In genomic region chr18:25350561-25351201, GRCh38 we compare ENCODE assay signal across 8 cellular contexts. TPM values are rescaled to one million over a fixed set of nuclear protein-coding genes. Genes with fewer than 3 reads are reported as not detected.
DNase-seq lines count a peak whose midpoint lies in the region; ATAC-seq, FAIRE-seq and TF ChIP-seq lines count a peak whose summit lies in the region.

No MANE protein-coding gene starts in this region.

- H3K9ac ChIP-seq in Karpas-422 (ENCODE audit: low read length), result no peak overlapping the region

- no peaks in the 10 kb centered on the region for H3K79me2 ChIP-seq in Karpas-422 (ENCODE audit: low read length)

- peak overlapping the region; percentile 97 for H3K4me2 ChIP-seq in A549
- peak overlapping the region; percentile 66 for H3K4me2 ChIP-seq in Karpas-422 (ENCODE audit: low read depth, low read length, poor library complexity, severe bottlenecking)

- DNase-seq in A549 (ENCODE audit: low read depth in 1 of 2, low spot score in 1 of 2), result no peak
- peak; percentile 48 for DNase-seq in GM12865 (ENCODE audit: low read depth)
- peak; percentile 4 for DNase-seq in Karpas-422
- DNase-seq in amniotic stem cell (lab: John Stamatoyannopoulos, UW), result peak; percentile 13
- peak; percentile 76 for DNase-seq in left ventricle myocardium superior
- peak; percentile 53 for DNase-seq in pons (ENCODE audit: low spot score)
- no peak for DNase-seq in NCI-H1048 (lab: John Stamatoyannopoulos, UW)
- DNase-seq in stimulated activated CD4-positive, alpha-beta T cell treated with anti-CD3 and anti-CD28 coated beads, Interleukin-2, amount 100 ng/mL, for 48 hours, result no peak

- no peaks in the 10 kb centered on the region for H3K27me3 ChIP-seq in Karpas-422 (ENCODE audit: low read length)

- WGBS in A549 (ENCODE audit: missing lambda C conversion rate), result 1% methylated on average over 12 of the region's 73 CpGs

- TF ChIP-seq RAD21 in A549 (conservative IDR thresholded peaks at IDR 0.05 in 1 of 2, IDR thresholded peaks at IDR 0.05 in 1 of 2), result no peak

- H3K4me1 ChIP-seq in A549 (peaks cover 16% of the 10 kb centered on the region; the same call in 2 of the 3 replicates), Karpas-422 (ENCODE audit: low read length) (peaks cover 7% of the 10 kb centered on the region)

- H3K9me2 ChIP-seq in Karpas-422 (replicated peaks; ENCODE audit: insufficient read depth, low read length), result no peaks in the 10 kb centered on the region

- H4K20me1 ChIP-seq in Karpas-422 (ENCODE audit: insufficient read depth, low read depth, low read length), result no peaks in the 10 kb centered on the region

- H3K36me3 ChIP-seq in Karpas-422 (ENCODE audit: insufficient read depth, low read length), result no peaks in the 10 kb centered on the region

- TF ChIP-seq CTCF in A549 (IDR thresholded peaks at IDR 0.05) (no peak), GM12865 (IDR thresholded peaks at IDR 0.05; ENCODE audit: insufficient read depth, low read depth, low read length, missing control alignments) (no peak)

- no peak for TF ChIP-seq EP300 in A549 (IDR thresholded peaks at IDR 0.05)

- ATAC-seq in A549 (no peak; a peak in 1 of 6 replicates), left ventricle myocardium superior (peak; percentile 67)

- TF ChIP-seq POLR2A in A549 (IDR thresholded peaks at IDR 0.05; ENCODE audit: low read length), result no peak

- H2AFZ ChIP-seq in Karpas-422 (ENCODE audit: low read length), result no peak overlapping the region

- H3K9me3 ChIP-seq in A549 (no peaks in the 10 kb centered on the region), Karpas-422 (ENCODE audit: low read length) (no peaks in the 10 kb centered on the region)

- POLR2A ChIA-PET in A549 (lab: Yijun Ruan, JAX), result no interaction called here

- intact Hi-C loops in left ventricle myocardium superior (cut with micrococcal nuclease), result loop anchor here (5.0 to 10.0 kb wide), 2 partner anchors 113 to 466 kb away; no protein-coding TSS in a partner anchor

- H3K4me3 ChIP-seq in A549 (peak overlapping the region; percentile 35), GM12865 (ENCODE audit: low read depth, low read length) (peak overlapping the region; percentile 38), Karpas-422 (ENCODE audit: low read length) (peak overlapping the region; percentile 67; the same call in 1 of the 2 replicates)

- FAIRE-seq in A549 (lab: Jason Lieb, UNC), result no peak

- CTCF ChIA-PET in A549 (lab: Yijun Ruan, JAX), result no interaction called here

- H3K27ac ChIP-seq in A549 (no peak overlapping the region), Karpas-422 (ENCODE audit: low read length) (no peak overlapping the region)

TF ChIP-seq in A549, 52 proteins besides CTCF, POLR2A, EP300 and RAD21:
- TF ChIP-seq RNF2 (IDR thresholded peaks at IDR 0.05; ENCODE audit: borderline replicate concordance, low read depth) (peak; percentile 88; the same call in 1 of the 2 replicates), SREBF2 (IDR thresholded peaks at IDR 0.05) (no peak), NR3C1 (IDR thresholded peaks at IDR 0.05) (no peak), JUN (IDR thresholded peaks at IDR 0.05) (no peak), ZC3H11A (IDR thresholded peaks at IDR 0.05) (no peak), HOXB5 (CRISPR knock-in tag; IDR thresholded peaks at IDR 0.05) (no peak), EHMT2 (IDR thresholded peaks at IDR 0.05; ENCODE audit: low read depth) (no peak), BCL3 (IDR thresholded peaks at IDR 0.05) (no peak)

RNA-seq across cellular contexts. Expression of gene ZNF521, which starts 1.3 kb away (rescaled TPM):
- not detected in 2 replicates for polyA plus RNA-seq in A549 (2011; rRNA removed)
- not detected in 2 replicates for polyA plus RNA-seq in A549 (2012; cell fraction: cytosol; rRNA removed)
- 0.05 TPM in 1 of 2 replicates, not detected in the other for polyA plus RNA-seq in A549 (2012; cell fraction: nucleus; rRNA removed)
- not detected in 3 replicates for polyA plus RNA-seq in A549 (2017; fragmentation: RNase III; extraction: RNeasy Plus Mini Kit Qiagen cat#74134 plus additional on column Dnase treatment)
- not detected in 2 replicates for polyA minus RNA-seq in A549 (2011; rRNA and poly(A)+ RNA removed)
- not detected in 2 replicates for total RNA-seq in Karpas-422 (2014; rRNA removed; shearing (Covaris generic); ENCODE audit: low replicate concordance)
- 28.8 TPM for total RNA-seq in left ventricle myocardium superior

Comparison
In these comparisons a context has a peak if more than half of its experiments do, and no peak if none do; other contexts are left out.
1. DNase-seq: peak in GM12865 (single experiment), Karpas-422 (single experiment), amniotic stem cell (single experiment), left ventricle myocardium superior (single experiment) and pons (single experiment); none in A549 (0 of 2), NCI-H1048 (single experiment) and stimulated activated CD4-positive, alpha-beta T cell treated with anti-CD3 and anti-CD28 coated beads, Interleukin-2, amount 100 ng/mL, for 48 hours (0 of 2).
2. RNA of gene ZNF521, which starts 1.3 kb away (total RNA-seq): 28.8 TPM in left ventricle myocardium superior (single experiment); not detected in Karpas-422; every median in the first group is over 10 times any median in the second.
3. Peak in every context shown above with its lines, with median percentiles within 50 percentile points of each other: H3K4me3 ChIP-seq.